ENCODE assay signal across 8 cellular contexts in genomic region chr17:76501018-76501826, GRCh38. TPM values are rescaled to one million over a fixed set of nuclear protein-coding genes. Genes with fewer than 3 reads are reported as not detected.
DNase-seq lines count a peak whose midpoint lies in the region; ATAC-seq and TF ChIP-seq lines count a peak whose summit lies in the region.

TSS of gene RHBDF2 (minus strand) at chr17:76501423. CDS start at chr17:76481524, 19,899 bp downstream.

- H3K27ac Mint-ChIP-seq in T-cell (peak within 1 kb of the TSS; percentile 98), type B pancreatic cell (peak within 1 kb of the TSS; percentile 73)
- H3K27ac Mint-ChIP-seq in activated naive CD8-positive, alpha-beta T cell treated with anti-CD3 and anti-CD28 coated beads, Interleukin-2, amount 50 U/mL, for 24 hours: peak within 1 kb of the TSS; percentile 79

- peak within 1 kb of the TSS; percentile 93 for H3K4me3 ChIP-seq in GM06990 (replicated peaks; ENCODE audit: low read depth, low read length)
- peak within 1 kb of the TSS; percentile 90 for H3K4me3 ChIP-seq in HFF-Myc (replicated peaks; ENCODE audit: low read depth, low read length)

- intact Hi-C loops in Right ventricle myocardium superior (cut with DNase I) (no loop called here), posterior cingulate gyrus (cut with DNase I) (no loop called here)

- no peaks in the 10 kb centered on the region for H3K27me3 Mint-ChIP-seq in T-cell
- H3K27me3 Mint-ChIP-seq in activated naive CD8-positive, alpha-beta T cell treated with anti-CD3 and anti-CD28 coated beads, Interleukin-2, amount 50 U/mL, for 24 hours: no peaks in the 10 kb centered on the region
- peaks cover 14% of the 10 kb centered on the region for H3K27me3 Mint-ChIP-seq in type B pancreatic cell

- DNase-seq in GM06990 (ENCODE audit: extremely low read depth, insufficient read length): peak; percentile 92
- no peak for DNase-seq in HFF-Myc (ENCODE audit: extremely low read depth, low read depth)
- DNase-seq in NCI-H1092 (lab: John Stamatoyannopoulos, UW): peak; percentile 36
- DNase-seq in T-cell: peak; percentile 81 to 99 (median 94)
- peak; percentile 98 for DNase-seq in activated naive CD8-positive, alpha-beta T cell treated with anti-CD3 and anti-CD28 coated beads, Interleukin-2, amount 50 U/mL, for 24 hours
- peak; percentile 95 for DNase-seq in Right ventricle myocardium superior
- DNase-seq in posterior cingulate gyrus: peak; percentile 51 to 97 (median 74)
- peak; percentile 93 for DNase-seq in type B pancreatic cell (ENCODE audit: extremely low spot score, unreplicated experiment)

- H3K36me3 Mint-ChIP-seq in T-cell: no peaks in the 10 kb centered on the region
- peaks cover 2% of the 10 kb centered on the region for H3K36me3 Mint-ChIP-seq in activated naive CD8-positive, alpha-beta T cell treated with anti-CD3 and anti-CD28 coated beads, Interleukin-2, amount 50 U/mL, for 24 hours (ENCODE audit: low read depth)
- H3K36me3 Mint-ChIP-seq in type B pancreatic cell: no peaks in the 10 kb centered on the region

- H3K4me1 Mint-ChIP-seq in T-cell (peaks cover 40 to 60% (median 48%) of the 10 kb centered on the region in 3 donors), type B pancreatic cell (ENCODE audit: unreplicated experiment) (peaks cover 35% of the 10 kb centered on the region)
- peaks cover 49% of the 10 kb centered on the region for H3K4me1 Mint-ChIP-seq in activated naive CD8-positive, alpha-beta T cell treated with anti-CD3 and anti-CD28 coated beads, Interleukin-2, amount 50 U/mL, for 24 hours

- H3K9me3 Mint-ChIP-seq in T-cell: no peaks in the 10 kb centered on the region
- H3K9me3 Mint-ChIP-seq in activated naive CD8-positive, alpha-beta T cell treated with anti-CD3 and anti-CD28 coated beads, Interleukin-2, amount 50 U/mL, for 24 hours: no peaks in the 10 kb centered on the region
- no peaks in the 10 kb centered on the region for H3K9me3 Mint-ChIP-seq in type B pancreatic cell

- ATAC-seq in T-cell (replicated peaks in 1 of 4) (peak; percentile 92 to 99 (median 93)), Right ventricle myocardium superior (ENCODE audit: poor library complexity) (peak; percentile 90)
- peak; percentile 83 for ATAC-seq in activated naive CD8-positive, alpha-beta T cell treated with anti-CD3 and anti-CD28 coated beads, Interleukin-2, amount 50 U/mL, for 24 hours

- H3K4me3 Mint-ChIP-seq in T-cell (peak within 1 kb of the TSS; percentile 82 to 90 (median 83)), type B pancreatic cell (peak within 1 kb of the TSS; percentile 87)
- peak within 1 kb of the TSS; percentile 88 for H3K4me3 Mint-ChIP-seq in activated naive CD8-positive, alpha-beta T cell treated with anti-CD3 and anti-CD28 coated beads, Interleukin-2, amount 50 U/mL, for 24 hours

- H3K27me3 ChIP-seq in GM06990 (replicated peaks; ENCODE audit: control insufficient read depth, insufficient read depth, low read length): no peaks in the 10 kb centered on the region

- no peak for TF ChIP-seq CTCF in GM06990 (IDR thresholded peaks at IDR 0.05; ENCODE audit: insufficient read depth, low read length, poor library complexity, severe bottlenecking)
- no peak for TF ChIP-seq CTCF in HFF-Myc (IDR thresholded peaks at IDR 0.05; ENCODE audit: low read depth, low read length, missing control alignments)
- no peak for TF ChIP-seq CTCF in type B pancreatic cell (conservative IDR thresholded peaks at IDR 0.05)

- POLR2A ChIA-PET in T-cell (lab: Charles Lee): interaction anchor here in 1 of 2 donors (0.6 to 0.7 kb wide), 3 partner anchors 11 to 259 kb away, joined by 3 to 9 read pairs (median 4); no protein-coding TSS in a partner anchor

- no peaks in the 10 kb centered on the region; the same call in 1 of the 2 replicates for H3K36me3 ChIP-seq in GM06990 (ENCODE audit: control insufficient read depth, insufficient read depth, low read length)

- CTCF ChIA-PET in T-cell (lab: Charles Lee): interaction anchor here in 1 of 2 donors (1.0 to 1.4 kb wide), 2 partner anchors 34 to 123 kb away, joined by 4 to 5 read pairs; partner anchors contain the start of gene AANAT

RNA-seq across cellular contexts. Expression of gene RHBDF2, which starts in this region (rescaled TPM):
- total RNA-seq in T-cell: 10 to 100 TPM; 35.2 to 99.0 (median 74.0) TPM
- 15.4 TPM for total RNA-seq in Right ventricle myocardium superior
- total RNA-seq in type B pancreatic cell (ENCODE audit: low replicate concordance): 12.3 and 17.2 TPM in 2 replicates
